Comparison of ENCODE assay signal across 12 cellular contexts in genomic region chr15:67092726-67093125, GRCh38. TPM values are rescaled to one million over a fixed set of nuclear protein-coding genes. Genes with fewer than 3 reads are reported as not detected.
A peak's percentile ranks its signal among the peaks of the same experiment; 100 is the strongest.
DNase-seq lines count a peak whose midpoint lies in the region; ATAC-seq, FAIRE-seq and TF ChIP-seq lines count a peak whose summit lies in the region.
"Had no signal": no experiment of that assay in that cellular context is flagged by ENCODE, and none has a peak within 500 bp of the region (broad histone marks: within the 10 kb centered on the region; RNA-seq: fewer than 3 reads in every experiment).

No MANE protein-coding gene starts in this region.

- POLR2A ChIA-PET in A549 (lab: Yijun Ruan, JAX), result interaction anchor here (0.6 to 1.5 kb wide), 3 partner anchors 14 to 134 kb away, joined by 3 to 4 read pairs (median 3); no protein-coding TSS in a partner anchor
- POLR2A ChIA-PET in CD8-positive, alpha-beta memory T cell (lab: Charles Lee), result interaction anchor here (3.5 kb wide), 1 partner anchor 9 kb away, joined by 19 read pairs; no protein-coding TSS in a partner anchor

- no peaks in the 10 kb centered on the region for H3K36me3 ChIP-seq in CD8-positive, alpha-beta memory T cell (ENCODE audit: insufficient read depth, low read length)
- peaks cover under 1% of the 10 kb centered on the region for H3K36me3 ChIP-seq in SJCRH30
- H3K36me3 ChIP-seq: WERI-Rb-1 had no signal

- no peak for TF ChIP-seq CTCF in A549 (IDR thresholded peaks at IDR 0.05)
- TF ChIP-seq CTCF in foreskin keratinocyte (conservative IDR thresholded peaks at IDR 0.05), result no peak

- H3K4me1 ChIP-seq in A549, result peaks cover 98% of the 10 kb centered on the region
- peaks cover 84% of the 10 kb centered on the region for H3K4me1 ChIP-seq in CD8-positive, alpha-beta memory T cell (ENCODE audit: insufficient read depth, low read length)
- H3K4me1 ChIP-seq in SJCRH30, result peaks cover 42% of the 10 kb centered on the region
- H3K4me1 ChIP-seq in foreskin keratinocyte, result peaks cover 64% of the 10 kb centered on the region

- no peak for FAIRE-seq in A549 (lab: Jason Lieb, UNC)

- peak overlapping the region; percentile 68 to 82 for H3K27ac ChIP-seq in A549
- peak overlapping the region; percentile 72 for H3K27ac ChIP-seq in CD8-positive, alpha-beta memory T cell (ENCODE audit: low read depth, low read length)
- peak overlapping the region; percentile 77 for H3K27ac ChIP-seq in SJCRH30
- H3K27ac ChIP-seq in foreskin keratinocyte, result peak overlapping the region; percentile 82
- H3K27ac ChIP-seq: WERI-Rb-1 had no signal

- DNase-seq in A549 (ENCODE audit: low read depth in 1 of 2, low spot score in 1 of 2) (no peak), SJCRH30 (no peak), foreskin keratinocyte (no peak), superior temporal gyrus (ENCODE audit: extremely low spot score) (no peak), NAMALWA (ENCODE audit: low spot score) (no peak)
- no peak for DNase-seq in CD8-positive, alpha-beta memory T cell
- DNase-seq in stimulated activated CD4-positive, alpha-beta T cell treated with anti-CD3 and anti-CD28 coated beads, Interleukin-4, amount 100 ng/mL, for 24 hours, result no peak
- DNase-seq: activated naive CD4-positive, alpha-beta T cell treated with Interleukin-2 at 50 U/mL for 16 hours; MG63; NCI-H2227 treated with DMSO at 0.1 percent for 48 hours; WERI-Rb-1 had no signal

- peak overlapping the region in 7 of 8 donors; percentile 90 to 97 (median 92) for H3K27ac Mint-ChIP-seq in CD8-positive, alpha-beta memory T cell

- no peak for TF ChIP-seq POLR2A in A549 (IDR thresholded peaks at IDR 0.05; ENCODE audit: low read length)

- H3K9me3 ChIP-seq in A549 (no peaks in the 10 kb centered on the region), SJCRH30 (replicated peaks) (no peaks in the 10 kb centered on the region)
- H3K9me3 ChIP-seq in CD8-positive, alpha-beta memory T cell (ENCODE audit: low read length), result no peaks in the 10 kb centered on the region
- H3K9me3 ChIP-seq: MG63 had no signal

- CTCF ChIA-PET in A549 (lab: Yijun Ruan, JAX), result interaction anchor here (0.6 to 4.6 kb wide), 5 partner anchors 11 to 1797 kb away, joined by 3 to 20 read pairs (median 4); partner anchors contain the start of gene SMAD3
- CTCF ChIA-PET in CD8-positive, alpha-beta memory T cell (lab: Charles Lee), result interaction anchor here (1.1 to 1.6 kb wide), 2 partner anchors 10 to 42 kb away, joined by 3 to 4 read pairs; no protein-coding TSS in a partner anchor

- no peak for ATAC-seq in A549
- no peak for ATAC-seq in foreskin keratinocyte
- ATAC-seq in GM21390 (IDR thresholded peaks at IDR 0.05; ENCODE audit: unreplicated experiment), result no peak

- TF ChIP-seq RAD21 in A549 (conservative IDR thresholded peaks at IDR 0.05 in 1 of 2, IDR thresholded peaks at IDR 0.05 in 1 of 2), result no peak

- peaks cover 0 to 2% of the 10 kb centered on the region in 2 donors for H3K27me3 Mint-ChIP-seq in CD8-positive, alpha-beta memory T cell

- TF ChIP-seq EP300 in A549 (IDR thresholded peaks at IDR 0.05), result no peak

- peak overlapping the region; percentile 25 to 84 (median 61) for H3K4me3 Mint-ChIP-seq in CD8-positive, alpha-beta memory T cell

- H3K27me3 ChIP-seq in CD8-positive, alpha-beta memory T cell (ENCODE audit: insufficient read depth, low read length, poor library complexity, severe bottlenecking), result no peaks in the 10 kb centered on the region
- H3K27me3 ChIP-seq in SJCRH30, result no peaks in the 10 kb centered on the region
- no peaks in the 10 kb centered on the region for H3K27me3 ChIP-seq in foreskin keratinocyte
- H3K27me3 ChIP-seq: MG63 had no signal

- H3K36me3 Mint-ChIP-seq in CD8-positive, alpha-beta memory T cell, result peaks cover 0 to 53% (median 8%) of the 10 kb centered on the region in 3 donors

- no peak overlapping the region for H3K4me3 ChIP-seq in A549
- H3K4me3 ChIP-seq in CD8-positive, alpha-beta memory T cell (ENCODE audit: low read length), result no peak overlapping the region
- H3K4me3 ChIP-seq in SJCRH30, result no peak overlapping the region
- H3K4me3 ChIP-seq: MG63 had no signal

- peaks cover 90 to 100% (median 92%) of the 10 kb centered on the region in 3 donors for H3K4me1 Mint-ChIP-seq in CD8-positive, alpha-beta memory T cell

- 83% methylated on average over 2 of the region's 2 CpGs for WGBS in A549 (ENCODE audit: missing lambda C conversion rate)

- H3K4me2 ChIP-seq in A549, result no peak overlapping the region; the same call in 2 of the 3 replicates

- no peaks in the 10 kb centered on the region for H3K9me3 Mint-ChIP-seq in CD8-positive, alpha-beta memory T cell

TF ChIP-seq in A549, 52 proteins besides CTCF, POLR2A, EP300 and RAD21:
- TF ChIP-seq MAX (IDR thresholded peaks at IDR 0.05), result no peak
- TF ChIP-seq GATA3 (IDR thresholded peaks at IDR 0.05; ENCODE audit: borderline replicate concordance), result no peak
- no peak for TF ChIP-seq JUN (IDR thresholded peaks at IDR 0.05)
- TF ChIP-seq REST (IDR thresholded peaks at IDR 0.05), result no peak
- no peak for TF ChIP-seq ELK1 (IDR thresholded peaks at IDR 0.05; ENCODE audit: low read depth, low read length)
- no peak for TF ChIP-seq HES2 (IDR thresholded peaks at IDR 0.05)
- TF ChIP-seq BCL3 (IDR thresholded peaks at IDR 0.05), result no peak
TF ChIP-seq in A549: peak in this region for 0.

RNA-seq across cellular contexts. Expression of gene SMAD3, which starts 27.3 kb away (rescaled TPM):
- polyA plus RNA-seq in A549 (2011; rRNA removed) (77.2 and 101 TPM in 2 replicates), A549 (2017; fragmentation: RNase III; extraction: RNeasy Plus Mini Kit Qiagen cat#74134 plus additional on column Dnase treatment) (74.6 to 106 TPM (median 93.4 TPM) in 3 replicates), foreskin keratinocyte (27.2 and 29.4 TPM in 2 replicates)
- 116 and 161 TPM in 2 replicates for polyA plus RNA-seq in A549 (2012; cell fraction: cytosol; rRNA removed)
- polyA plus RNA-seq in A549 (2012; cell fraction: nucleus; rRNA removed), result 256 and 267 TPM in 2 replicates
- 138 and 158 TPM in 2 replicates for polyA minus RNA-seq in A549 (2011; rRNA and poly(A)+ RNA removed)
- total RNA-seq in CD8-positive, alpha-beta memory T cell, result 10 to 100 TPM; 30.2 to 34.2 TPM
- polyA plus RNA-seq in CD8-positive, alpha-beta memory T cell, result 31.7 TPM
- total RNA-seq in SJCRH30 (2014; rRNA removed; shearing (Covaris generic)), result 22.8 and 23.0 TPM in 2 replicates
- total RNA-seq in foreskin keratinocyte, result 49.9 and 57.4 TPM in 2 replicates
